In genomic region chr14:100552524-100553125, GRCh38 we compare ENCODE assay signal across 15 cellular contexts.
DNase-seq lines count a peak whose midpoint lies in the region; ATAC-seq and TF ChIP-seq lines count a peak whose summit lies in the region.
"Had no signal": no experiment of that assay in that cellular context is flagged by ENCODE, and none has a peak within 500 bp of the region (broad histone marks: within the 10 kb centered on the region; RNA-seq: fewer than 3 reads in every experiment).

No MANE protein-coding gene starts in this region.

- TF ChIP-seq CTCF in HEK293 (tag by site-specific recombination; IDR thresholded peaks at IDR 0.05) = no peak

- no peaks in the 10 kb centered on the region for H3K36me3 ChIP-seq in HEK293 (ENCODE audit: control insufficient read depth in 2 of 2, insufficient read depth in 1 of 2, low read length in 2 of 2)

- peaks cover 4% of the 10 kb centered on the region for H3K4me1 ChIP-seq in HEK293 (ENCODE audit: control insufficient read depth, insufficient read depth, low read length)

- no peak overlapping the region for H3K4me3 ChIP-seq in HEK293 (ENCODE audit: low read depth, low read length)
- H3K4me3 ChIP-seq: GM23338 had no signal

- POLR2A ChIA-PET in HEK293 (lab: Yijun Ruan, JAX) = no interaction called here

- CTCF ChIA-PET in HEK293 (lab: Yijun Ruan, JAX) = no interaction called here

- no peak for ATAC-seq in HG03460 (IDR thresholded peaks at IDR 0.05; ENCODE audit: unreplicated experiment)
- ATAC-seq: GM23338, PC-3 had no signal

- DNase-seq in NCI-H82 (lab: John Stamatoyannopoulos, UW) (peak; percentile 13), NCI-H82 treated with DMSO at 0.1 percent for 48 hours (lab: John Stamatoyannopoulos, UW; ENCODE audit: unreplicated experiment) (no peak), NCI-H345 (lab: John Stamatoyannopoulos, UW) (peak; percentile 79), SW 1271 (lab: John Stamatoyannopoulos, UW) (no peak)
- no peak for DNase-seq in stimulated activated CD4-positive, alpha-beta T cell treated with anti-CD3 and anti-CD28 coated beads, Interleukin-4, amount 100 ng/mL, for 4 hours
- DNase-seq: CD4-positive, alpha-beta memory T cell; GF-D8; NCI-H187; NCI-H2227 treated with DMSO at 0.1 percent for 48 hours; PC-3; T-helper 2 cell had no signal

- no peaks in the 10 kb centered on the region for H3K9me3 ChIP-seq in HEK293 (ENCODE audit: control insufficient read depth, insufficient read depth, low read depth, low read length)

- H3K27ac ChIP-seq in HEK293 (ENCODE audit: extremely low read depth, low read depth, low read length) = no peak overlapping the region
- H3K27ac ChIP-seq: RWPE1 had no signal

TF ChIP-seq in HEK293, 187 proteins besides CTCF, POLR2A, EP300 and RAD21:
- TF ChIP-seq GLIS2 (tag by site-specific recombination; IDR thresholded peaks at IDR 0.05) (peak; percentile 22; the same call in 1 of the 2 replicates), ZNF645 (tag by site-specific recombination; IDR thresholded peaks at IDR 0.05) (no peak), ZIC2 (tag by site-specific recombination; IDR thresholded peaks at IDR 0.05) (peak; percentile 68)

Comparison
In these comparisons a context has a peak if more than half of its experiments do, and no peak if none do; other contexts are left out.
1. DNase-seq: peak in NCI-H82 (single experiment) and NCI-H345 (single experiment); none in NCI-H82 treated with DMSO at 0.1 percent for 48 hours (single experiment), SW 1271 (0 of 2) and stimulated activated CD4-positive, alpha-beta T cell treated with anti-CD3 and anti-CD28 coated beads, Interleukin-4, amount 100 ng/mL, for 4 hours (0 of 2).